In the genomic region with DNA sequence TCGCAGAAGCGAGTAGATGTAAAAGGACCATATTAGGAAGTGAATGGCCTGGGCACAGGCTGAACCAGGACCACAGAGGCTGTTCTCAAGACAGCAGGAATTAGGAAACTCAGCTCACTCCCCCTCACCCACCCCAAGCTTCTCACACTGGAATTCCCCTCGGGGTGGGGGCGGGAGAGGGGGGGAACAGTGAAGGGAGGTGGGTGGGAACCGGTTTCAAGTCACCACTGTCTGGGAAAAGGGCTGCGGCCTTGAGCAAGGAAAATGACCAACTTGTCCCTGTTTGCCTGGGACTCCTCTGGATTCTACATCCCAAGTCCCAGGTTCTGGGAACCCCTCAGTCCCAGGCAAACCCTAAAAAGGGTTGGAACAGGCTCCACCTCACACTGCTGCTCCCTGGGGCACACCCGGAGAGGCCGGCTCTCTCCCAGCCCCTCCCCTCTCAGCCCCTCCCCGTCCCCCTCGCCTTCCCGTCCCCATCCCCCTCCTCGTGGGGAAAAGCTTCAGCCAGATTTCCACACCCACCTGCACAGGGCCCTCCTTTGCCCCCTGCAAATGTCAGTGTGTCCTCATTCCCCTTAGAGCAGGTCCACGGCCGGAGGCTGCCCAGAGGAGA, we compare ENCODE assay signal across 16 cellular contexts.
DNase-seq lines count a peak whose midpoint lies in the region; ATAC-seq and TF ChIP-seq lines count a peak whose summit lies in the region.
"Had no signal": no experiment of that assay in that cellular context is flagged by ENCODE, and none has a peak within 500 bp of the region (broad histone marks: within the 10 kb centered on the region; RNA-seq: fewer than 3 reads in every experiment).

No MANE protein-coding gene starts in this region.

- no peak overlapping the region for H4K8ac ChIP-seq in neuronal stem cell (ENCODE audit: low read depth, low read length)

- H3F3A ChIP-seq in PC-3 (ENCODE audit: low read length, unreplicated experiment), result no peaks in the 10 kb centered on the region

- H3K9me3 ChIP-seq in hepatocyte (ENCODE audit: low read depth) (no peaks in the 10 kb centered on the region), neuronal stem cell (replicated peaks in 1 of 2; ENCODE audit: control insufficient read depth in 2 of 2, insufficient read depth in 1 of 2, low read depth in 1 of 2, low read length in 2 of 2) (no peaks in the 10 kb centered on the region), PC-3 (ENCODE audit: low read length) (no peaks in the 10 kb centered on the region)
- H3K9me3 ChIP-seq: lower lobe of right lung, neutrophil had no signal

- H2BK15ac ChIP-seq in neuronal stem cell (ENCODE audit: low read length), result no peak overlapping the region

- H3K79me1 ChIP-seq in neuronal stem cell (ENCODE audit: low read depth, low read length), result no peaks in the 10 kb centered on the region

- peak overlapping the region; percentile 49 for H3K4me3 Mint-ChIP-seq in WTC11

- peak overlapping the region; percentile 42 for H3K18ac ChIP-seq in neuronal stem cell (ENCODE audit: low read length)

- H2BK120ac ChIP-seq in neuronal stem cell (ENCODE audit: low read depth, low read length), result no peak overlapping the region

- no TSS peak for BruUV-seq in PC-3 (replicated peaks; lab: Mats Ljungman, UMichigan)

- peaks cover 16% of the 10 kb centered on the region for H3K4me1 ChIP-seq in hepatocyte (ENCODE audit: insufficient read depth)
- peaks cover 0 to 14% of the 10 kb centered on the region in 2 donors for H3K4me1 ChIP-seq in neuronal stem cell (ENCODE audit: control insufficient read depth in 2 of 2, insufficient read depth in 1 of 2, low read depth in 1 of 2, low read length in 2 of 2)
- no peaks in the 10 kb centered on the region for H3K4me1 ChIP-seq in PC-3 (ENCODE audit: insufficient read depth, low read length)
- H3K4me1 ChIP-seq: lower lobe of right lung had no signal

- no peak overlapping the region for H3K9ac ChIP-seq in neuronal stem cell (ENCODE audit: low read depth, low read length, poor library complexity)
- no peak overlapping the region for H3K9ac ChIP-seq in PC-3 (ENCODE audit: low read length)

- no peak overlapping the region for H2BK12ac ChIP-seq in neuronal stem cell (ENCODE audit: low read length)

- POLR2A ChIA-PET in WTC11 (lab: Charles Lee), result interaction anchor here (0.6 to 1.3 kb wide), 2 partner anchors 15 to 287 kb away, joined by 3 read pairs; no protein-coding TSS in a partner anchor
- POLR2A ChIA-PET in PC-3 (lab: Charles Lee; ENCODE audit: unreplicated experiment), result no interaction called here

- H3K79me2 ChIP-seq in hepatocyte, result no peaks in the 10 kb centered on the region
- H3K79me2 ChIP-seq in PC-3 (ENCODE audit: low read length), result no peaks in the 10 kb centered on the region

- no peak overlapping the region for H3K23ac ChIP-seq in neuronal stem cell (ENCODE audit: low read depth, low read length, poor library complexity)

- CTCF ChIA-PET in WTC11 (lab: Charles Lee) (interaction anchor here (0.5 to 4.1 kb wide), 9 partner anchors 12 to 940 kb away, joined by 3 to 43 read pairs (median 4); partner anchors contain the start of gene TFAP2C), PC-3 (lab: Charles Lee) (no interaction called here)

- no peak overlapping the region for H3K14ac ChIP-seq in neuronal stem cell (ENCODE audit: low read length)

- H3K36me3 Mint-ChIP-seq in WTC11, result no peaks in the 10 kb centered on the region
- H3K36me3 Mint-ChIP-seq: activated naive CD4-positive, alpha-beta T cell treated with anti-CD3 and anti-CD28 coated beads, Interleukin-2, amount 50 U/mL, for 72 hours had no signal

- H3K27me3 Mint-ChIP-seq in WTC11 (ENCODE audit: low read depth), result peaks cover 20% of the 10 kb centered on the region

- H3K4me1 Mint-ChIP-seq in WTC11, result peaks cover 41% of the 10 kb centered on the region

- H4K20me1 ChIP-seq in hepatocyte (ENCODE audit: insufficient read depth, poor library complexity, severe bottlenecking) (no peaks in the 10 kb centered on the region), PC-3 (ENCODE audit: low read length) (no peaks in the 10 kb centered on the region)

- H4K91ac ChIP-seq in neuronal stem cell (ENCODE audit: low read depth, low read length, poor library complexity), result no peak overlapping the region

- 24% methylated on average over 9 of the region's 14 CpGs for WGBS in hepatocyte (ENCODE audit: low lambda C conversion rate, missing lambda C conversion rate)
- WGBS in neuronal stem cell (ENCODE audit: extremely low coverage in 2 of 2, insufficient read length in 2 of 2, insufficient replicate concordance in 1 of 2), 2 donors, result no CpG with 5 or more reads among the region's 14 CpGs

- no peak overlapping the region for H2AFZ ChIP-seq in hepatocyte
- H2AFZ ChIP-seq in neuronal stem cell (ENCODE audit: low read length), result no peak overlapping the region
- H2AFZ ChIP-seq in PC-3 (ENCODE audit: low read length), result no peak overlapping the region

- no peak overlapping the region for H3K27ac Mint-ChIP-seq in WTC11
- H3K27ac Mint-ChIP-seq: activated naive CD4-positive, alpha-beta T cell treated with anti-CD3 and anti-CD28 coated beads, Interleukin-2, amount 50 U/mL, for 72 hours had no signal

- H3K9me3 Mint-ChIP-seq in WTC11, result no peaks in the 10 kb centered on the region
- H3K9me3 Mint-ChIP-seq: activated naive CD4-positive, alpha-beta T cell treated with anti-CD3 and anti-CD28 coated beads, Interleukin-2, amount 50 U/mL, for 72 hours had no signal

- no peak overlapping the region for H3K4ac ChIP-seq in neuronal stem cell (ENCODE audit: low read length)

- H2AK5ac ChIP-seq in neuronal stem cell (ENCODE audit: low read depth, low read length), result peak overlapping the region; percentile 56

- peaks cover 17% of the 10 kb centered on the region for H3K27me3 ChIP-seq in hepatocyte
- H3K27me3 ChIP-seq in neuronal stem cell (ENCODE audit: control insufficient read depth in 3 of 3, insufficient read depth in 3 of 3, low read depth in 1 of 3, low read length in 3 of 3), result peaks cover 0 to 21% (median 0%) of the 10 kb centered on the region in 3 experiments
- H3K27me3 ChIP-seq in PC-3 (ENCODE audit: low read length), result peaks cover 29% of the 10 kb centered on the region

- H3K4me3 ChIP-seq in hepatocyte (no peak overlapping the region), neuronal stem cell (ENCODE audit: low read length in 2 of 2) (no peak overlapping the region), PC-3 (ENCODE audit: low read length) (no peak overlapping the region)
- H3K4me3 ChIP-seq: lower lobe of right lung had no signal

- H3K4me2 ChIP-seq in hepatocyte, result peak overlapping the region; percentile 29
- H3K4me2 ChIP-seq in neuronal stem cell (ENCODE audit: insufficient read depth, low read length, poor library complexity, severe bottlenecking), result no peak overlapping the region
- no peak overlapping the region for H3K4me2 ChIP-seq in PC-3 (ENCODE audit: low read length)

- intact Hi-C loops in PC-3 (cut with micrococcal nuclease), result no loop called here

- ATAC-seq in WTC11 (peak; percentile 89), HG03039 (IDR thresholded peaks at IDR 0.05; ENCODE audit: unreplicated experiment) (no peak), PC-3 (no peak), HG03571 (IDR thresholded peaks at IDR 0.05; ENCODE audit: unreplicated experiment) (no peak)
- ATAC-seq: activated naive CD4-positive, alpha-beta T cell treated with anti-CD3 and anti-CD28 coated beads, Interleukin-2, amount 50 U/mL, for 72 hours had no signal

- H3K9me2 ChIP-seq in hepatocyte (replicated peaks; ENCODE audit: insufficient read depth) (no peaks in the 10 kb centered on the region), PC-3 (replicated peaks; ENCODE audit: low read length) (no peaks in the 10 kb centered on the region)

- H3K36me3 ChIP-seq in hepatocyte (replicated peaks; ENCODE audit: insufficient read depth, low read depth), result no peaks in the 10 kb centered on the region
- H3K36me3 ChIP-seq in neuronal stem cell (replicated peaks in 1 of 2; ENCODE audit: control insufficient read depth in 2 of 2, insufficient read depth in 2 of 2, low read length in 2 of 2), result no peaks in the 10 kb centered on the region
- no peaks in the 10 kb centered on the region for H3K36me3 ChIP-seq in PC-3 (ENCODE audit: low read depth, low read length)
- H3K36me3 ChIP-seq: lower lobe of right lung, neutrophil had no signal

- no peak overlapping the region for H3K27ac ChIP-seq in hepatocyte
- no peak overlapping the region for H3K27ac ChIP-seq in neuronal stem cell (replicated peaks; ENCODE audit: low read length)
- no peak overlapping the region for H3K27ac ChIP-seq in PC-3 (ENCODE audit: low read length)
- H3K27ac ChIP-seq: lower lobe of right lung, neutrophil had no signal

- TF ChIP-seq CTCF in WTC11 (IDR thresholded peaks at IDR 0.05), result no peak
- no peak for TF ChIP-seq CTCF in hepatocyte (IDR thresholded peaks at IDR 0.05; ENCODE audit: poor library complexity)
- no peak for TF ChIP-seq CTCF in PC-3 (conservative IDR thresholded peaks at IDR 0.05; ENCODE audit: low read depth, low read length)

- no peak overlapping the region for H2BK5ac ChIP-seq in neuronal stem cell (ENCODE audit: low read length)

- DNase-seq in Daoy (ENCODE audit: low read depth) (peak; percentile 32), WTC11 (ENCODE audit: low spot score) (peak; percentile 40), hepatocyte (ENCODE audit: low spot score) (peak; percentile 30), neuronal stem cell (ENCODE audit: low spot score) (no peak), NCI-H2196 treated with DMSO at 0.1 percent for 48 hours (lab: John Stamatoyannopoulos, UW; ENCODE audit: unreplicated experiment) (no peak), PC-3 (no peak)
- DNase-seq: activated CD8-positive, alpha-beta memory T cell treated with anti-CD3 and anti-CD28 coated beads, Interleukin-2, amount 50 U/mL, for 4 hours; caudate nucleus; lower lobe of right lung; NCI-H1092; NCI-H2227 treated with DMSO at 0.1 percent for 48 hours; stimulated activated naive CD4-positive, alpha-beta T cell treated with Interleukin-2 at 50 U/mL for 16 hours had no signal

TF ChIP-seq in WTC11, 78 proteins besides CTCF, POLR2A, EP300 and RAD21 (continues in another document):
- TF ChIP-seq SMAD4 (CRISPR knock-in tag; IDR thresholded peaks at IDR 0.05), result no peak
- TF ChIP-seq TCF7 (CRISPR knock-in tag; IDR thresholded peaks at IDR 0.05; ENCODE audit: low read depth), result no peak
- no peak for TF ChIP-seq FOXJ3 (CRISPR knock-in tag; IDR thresholded peaks at IDR 0.05; ENCODE audit: borderline replicate concordance)
- no peak for TF ChIP-seq GRHL2 (CRISPR knock-in tag; IDR thresholded peaks at IDR 0.05; ENCODE audit: insufficient replicate concordance, severe bottlenecking)
- TF ChIP-seq NFE2L1 (CRISPR knock-in tag; IDR thresholded peaks at IDR 0.05), result no peak

Comparison
In these comparisons a context has a peak if more than half of its experiments do, and no peak if none do; other contexts are left out.
1. DNase-seq: peak in Daoy (single experiment), WTC11 (single experiment) and hepatocyte (single experiment); none in neuronal stem cell (single experiment), NCI-H2196 treated with DMSO at 0.1 percent for 48 hours (single experiment) and PC-3 (single experiment).